Comparison of ENCODE assay signal across 17 cellular contexts in the genomic region with DNA sequence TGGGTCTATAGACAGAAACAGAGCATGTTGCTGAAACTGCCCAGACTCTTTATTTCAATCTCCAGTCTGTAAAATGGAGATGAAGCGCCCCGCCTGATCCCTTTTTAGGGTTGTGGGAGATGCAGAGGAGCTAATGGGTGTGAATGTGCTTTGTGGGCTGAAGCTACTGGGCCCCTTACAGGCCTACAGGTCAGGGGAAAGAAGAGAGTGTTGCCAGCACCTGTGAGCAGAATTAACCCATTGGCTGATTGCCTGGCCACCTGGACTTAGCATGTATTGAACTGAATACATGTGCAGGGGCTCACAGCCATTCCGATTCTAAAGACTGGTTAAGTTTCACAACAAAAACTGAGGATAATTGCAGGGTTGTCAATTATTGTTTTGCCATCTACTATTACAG. TPM values are rescaled to one million over a fixed set of nuclear protein-coding genes. Genes with fewer than 3 reads are reported as not detected.
DNase-seq lines count a peak whose midpoint lies in the region; ATAC-seq and TF ChIP-seq lines count a peak whose summit lies in the region.
"Had no signal": no experiment of that assay in that cellular context is flagged by ENCODE, and none has a peak within 500 bp of the region (broad histone marks: within the 10 kb centered on the region; RNA-seq: fewer than 3 reads in every experiment).

No MANE protein-coding gene starts in this region.

- CTCF ChIA-PET in HEK293 (lab: Yijun Ruan, JAX) = interaction anchor here (0.7 to 1.6 kb wide), 3 partner anchors 27 to 118 kb away, joined by 3 read pairs; no protein-coding TSS in a partner anchor

- H3K4me1 ChIP-seq in HEK293 (ENCODE audit: control insufficient read depth, insufficient read depth, low read length) = no peaks in the 10 kb centered on the region

- POLR2A ChIA-PET in HEK293 (lab: Yijun Ruan, JAX) = interaction anchor here (1.0 to 2.4 kb wide), 4 partner anchors 14 to 131 kb away, joined by 3 to 25 read pairs (median 6); partner anchors contain the start of gene ATF3

- H3K4me1 Mint-ChIP-seq in T-helper 17 cell = peaks cover 12% of the 10 kb centered on the region
- peaks cover 29% of the 10 kb centered on the region for H3K4me1 Mint-ChIP-seq in mesothelial cell of epicardium

- H3K4me3 Mint-ChIP-seq in T-helper 17 cell (peak overlapping the region; percentile 5), mesothelial cell of epicardium (no peak overlapping the region)
- H3K4me3 Mint-ChIP-seq: GM23338 had no signal

- H3K9me3 ChIP-seq in HEK293 (ENCODE audit: control insufficient read depth, insufficient read depth, low read depth, low read length) (no peaks in the 10 kb centered on the region), T-helper 17 cell (ENCODE audit: control insufficient read depth, low read length, poor library complexity, severe bottlenecking) (no peaks in the 10 kb centered on the region)

- no peak overlapping the region for H3K27ac Mint-ChIP-seq in T-helper 17 cell
- H3K27ac Mint-ChIP-seq in mesothelial cell of epicardium = peak overlapping the region; percentile 94
- H3K27ac Mint-ChIP-seq: GM23338 had no signal

- H3K27me3 Mint-ChIP-seq in T-helper 17 cell (peaks cover 26% of the 10 kb centered on the region), mesothelial cell of epicardium (ENCODE audit: low read depth) (no peaks in the 10 kb centered on the region)

- ATAC-seq in T-helper 17 cell = no peak
- ATAC-seq in GM18505 (IDR thresholded peaks at IDR 0.05; ENCODE audit: unreplicated experiment) = no peak

- H3K27ac ChIP-seq in HEK293 (ENCODE audit: extremely low read depth, low read depth, low read length) = no peak overlapping the region
- H3K27ac ChIP-seq: C4-2B had no signal

- peak; percentile 59 for DNase-seq in COR-L47 (lab: John Stamatoyannopoulos, UW)
- no peak for DNase-seq in T-helper 17 cell
- no peak for DNase-seq in mesothelial cell of epicardium (ENCODE audit: low spot score in 2 of 2, unreplicated experiment in 2 of 2)
- no peak for DNase-seq in amniotic stem cell (lab: John Stamatoyannopoulos, UW)
- no peak for DNase-seq in DMS153 (lab: John Stamatoyannopoulos, UW)
- DNase-seq in AML-193 (lab: John Stamatoyannopoulos, UW) = no peak
- DNase-seq: ACHN, DND-41, KBM-7, NCI-H1105 treated with DMSO at 0.1 percent for 48 hours, NCI-H1694 treated with DMSO at 0.1 percent for 48 hours, NCI-H774 had no signal

- no peaks in the 10 kb centered on the region for H3K36me3 Mint-ChIP-seq in T-helper 17 cell (ENCODE audit: low read depth)
- H3K36me3 Mint-ChIP-seq in mesothelial cell of epicardium = no peaks in the 10 kb centered on the region

- no peaks in the 10 kb centered on the region for H3K36me3 ChIP-seq in HEK293 (ENCODE audit: control insufficient read depth in 2 of 2, insufficient read depth in 1 of 2, low read length in 2 of 2)

- TF ChIP-seq CTCF in HEK293 (tag by site-specific recombination; IDR thresholded peaks at IDR 0.05) (no peak), mesothelial cell of epicardium (IDR thresholded peaks at IDR 0.05; ENCODE audit: unreplicated experiment) (no peak)

- no peak overlapping the region for H3K4me3 ChIP-seq in HEK293 (ENCODE audit: low read depth, low read length)
- H3K4me3 ChIP-seq: GM23338, PC-9 had no signal

- H3K9me3 Mint-ChIP-seq in mesothelial cell of epicardium = no peaks in the 10 kb centered on the region
- H3K9me3 Mint-ChIP-seq: GM23338 had no signal

- TF ChIP-seq POLR2A in GM18505 (IDR thresholded peaks at IDR 0.05; ENCODE audit: borderline replicate concordance, extremely low read depth, insufficient read depth, insufficient read length) = no peak

TF ChIP-seq in HEK293, 187 proteins besides CTCF, POLR2A, EP300 and RAD21:
- TF ChIP-seq ZNF514 (tag by site-specific recombination; IDR thresholded peaks at IDR 0.05) (no peak), SP7 (tag by site-specific recombination; IDR thresholded peaks at IDR 0.05) (peak; percentile 45; the same call in 1 of the 2 replicates)

RNA-seq across cellular contexts. Expression of gene ATF3, which starts 13.9 kb away (rescaled TPM):
- total RNA-seq in T-helper 17 cell (10 to 100 TPM; 53.0 to 72.5 TPM), mesothelial cell of epicardium (134 to 147 TPM (median 146 TPM) in 3 replicates)
